ENCODE assay signal across 8 cellular contexts in genomic region chr2:42382144-42382543, GRCh38.
"Had no signal": no experiment of that assay in that cellular context is flagged by ENCODE, and none has a peak within 500 bp of the region (broad histone marks: within the 10 kb centered on the region; RNA-seq: fewer than 3 reads in every experiment).

No MANE protein-coding gene starts in this region.

- H3K27ac ChIP-seq: GM23248, HL-60 had no signal

- ATAC-seq: HCT116, HepG2 had no signal

- H3K4me3 ChIP-seq: GM23248, HAP-1 had no signal

- DNase-seq: GM23248, GOT3, H7, HFFc6 had no signal

- H3K9ac ChIP-seq: GM23248 had no signal

- H3K4me1 ChIP-seq: HAP-1 had no signal

- H2AFZ ChIP-seq: GM23248 had no signal

- H3K9me3 ChIP-seq: HAP-1 had no signal

- H3K36me3 ChIP-seq: HAP-1 had no signal
